15 cellular contexts compared by ENCODE assay signal in genomic region chr2:232348936-232349335, GRCh38. TPM values are rescaled to one million over a fixed set of nuclear protein-coding genes. Genes with fewer than 3 reads are reported as not detected.
DNase-seq lines count a peak whose midpoint lies in the region; ATAC-seq and TF ChIP-seq lines count a peak whose summit lies in the region.
"Had no signal": no experiment of that assay in that cellular context is flagged by ENCODE, and none has a peak within 500 bp of the region (broad histone marks: within the 10 kb centered on the region; RNA-seq: fewer than 3 reads in every experiment).

No MANE protein-coding gene starts in this region.

- no peak overlapping the region for H3K4me3 Mint-ChIP-seq in activated T-cell treated with anti-CD3 and anti-CD28 coated beads, Interleukin-2, amount 50 U/mL, for 72 hours

- H3K4me1 ChIP-seq in sigmoid colon: peaks cover 0 to 19% (median 16%) of the 10 kb centered on the region in 4 donors
- H3K4me1 ChIP-seq in testis: peaks cover 7% of the 10 kb centered on the region

- H3K36me3 ChIP-seq in sigmoid colon (no peaks in the 10 kb centered on the region), testis (ENCODE audit: low read depth, missing control alignments) (no peaks in the 10 kb centered on the region)

- no peak for TF ChIP-seq RAD21 in Ishikawa (IDR thresholded peaks at IDR 0.05; ENCODE audit: low read depth)

- H3K36me3 Mint-ChIP-seq in activated T-cell treated with anti-CD3 and anti-CD28 coated beads, Interleukin-2, amount 50 U/mL, for 72 hours (ENCODE audit: insufficient read depth in 2 of 2): no peaks in the 10 kb centered on the region

- TF ChIP-seq POLR2A in sigmoid colon (IDR thresholded peaks at IDR 0.05) (no peak), testis (IDR thresholded peaks at IDR 0.05) (no peak)

- peaks cover 20% of the 10 kb centered on the region for H3K27me3 Mint-ChIP-seq in activated T-cell treated with anti-CD3 and anti-CD28 coated beads, Interleukin-2, amount 50 U/mL, for 72 hours (ENCODE audit: low read depth)

- H3K27ac Mint-ChIP-seq in activated T-cell treated with anti-CD3 and anti-CD28 coated beads, Interleukin-2, amount 50 U/mL, for 72 hours: no peak overlapping the region

- H3K4me3 ChIP-seq in sigmoid colon (no peak overlapping the region), testis (no peak overlapping the region)

- TF ChIP-seq CTCF in sigmoid colon (IDR thresholded peaks at IDR 0.05): no peak
- TF ChIP-seq CTCF in testis (IDR thresholded peaks at IDR 0.05): no peak

- ATAC-seq in activated T-cell treated with anti-CD3 and anti-CD28 coated beads, Interleukin-2, amount 50 U/mL, for 72 hours (replicated peaks in 1 of 2): peak; percentile 27 to 36

- H3K9me3 ChIP-seq in sigmoid colon (peaks cover 0 to 2% (median 0%) of the 10 kb centered on the region in 4 donors), testis (no peaks in the 10 kb centered on the region)

- peaks cover 29 to 47% (median 41%) of the 10 kb centered on the region in 3 donors for H3K27me3 ChIP-seq in sigmoid colon
- no peaks in the 10 kb centered on the region for H3K27me3 ChIP-seq in testis

- H3K9me3 Mint-ChIP-seq in activated T-cell treated with anti-CD3 and anti-CD28 coated beads, Interleukin-2, amount 50 U/mL, for 72 hours: no peaks in the 10 kb centered on the region

- TF ChIP-seq EP300 in Ishikawa (IDR thresholded peaks at IDR 0.05; ENCODE audit: borderline replicate concordance) (no peak), sigmoid colon (IDR thresholded peaks at IDR 0.05) (no peak)

- WGBS in sigmoid colon, 2 donors: 14 to 43% methylated on average over 6 of the region's 6 CpGs
- 62 to 83% methylated on average over 2 to 4 of the region's 6 CpGs for WGBS in testis, 2 donors

- DNase-seq in activated T-cell treated with anti-CD3 and anti-CD28 coated beads, Interleukin-2, amount 50 U/mL, for 72 hours: no peak
- DNase-seq in activated T-cell treated with anti-CD3 and anti-CD28 coated beads, Interleukin-2, amount 50 U/mL, for 1 hour: no peak
- DNase-seq in activated naive CD4-positive, alpha-beta T cell treated with anti-CD3 and anti-CD28 coated beads, Interleukin-2, amount 50 U/mL, for 16 hours: peak; percentile 13
- peak; percentile 44 for DNase-seq in sigmoid colon
- DNase-seq in NCI-H128 (lab: John Stamatoyannopoulos, UW; ENCODE audit: unreplicated experiment): no peak
- DNase-seq in testis: no peak
- no peak for DNase-seq in stimulated activated CD4-positive, alpha-beta T cell treated with anti-CD3 and anti-CD28 coated beads, Interleukin-4, amount 100 ng/mL, for 24 hours
- DNase-seq: activated gamma-delta T cell treated with Interleukin-2 at 50 U/mL for 16 hours, mesendoderm, NCI-H1105, NCI-H526, SIG-M5 had no signal

- intact Hi-C loops in sigmoid colon (cut with DNase I): no loop called here
- intact Hi-C loops in testis (cut with DNase I; ENCODE audit: low total_unique reads): no loop called here

- H3K4me1 Mint-ChIP-seq in activated T-cell treated with anti-CD3 and anti-CD28 coated beads, Interleukin-2, amount 50 U/mL, for 72 hours (ENCODE audit: low read depth): no peaks in the 10 kb centered on the region

- no peak overlapping the region for H3K27ac ChIP-seq in sigmoid colon
- no peak overlapping the region for H3K27ac ChIP-seq in testis
- H3K27ac ChIP-seq: epithelial cell of prostate had no signal

TF ChIP-seq in Ishikawa, 13 proteins besides CTCF, POLR2A, EP300 and RAD21:
- no peak for TF ChIP-seq FOXM1 (IDR thresholded peaks at IDR 0.05; ENCODE audit: borderline replicate concordance, low read depth)
- TF ChIP-seq, protein P1, sequence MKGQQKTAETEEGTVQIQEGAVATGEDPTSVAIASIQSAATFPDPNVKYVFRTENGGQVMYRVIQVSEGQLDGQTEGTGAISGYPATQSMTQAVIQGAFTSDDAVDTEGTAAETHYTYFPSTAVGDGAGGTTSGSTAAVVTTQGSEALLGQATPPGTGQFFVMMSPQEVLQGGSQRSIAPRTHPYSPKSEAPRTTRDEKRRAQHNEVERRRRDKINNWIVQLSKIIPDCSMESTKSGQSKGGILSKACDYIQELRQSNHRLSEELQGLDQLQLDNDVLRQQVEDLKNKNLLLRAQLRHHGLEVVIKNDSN (IDR thresholded peaks at IDR 0.05): peak; percentile 58

RNA-seq across cellular contexts. Expression of gene ALPP, which starts 29.6 kb away (rescaled TPM):
- total RNA-seq in activated T-cell treated with anti-CD3 and anti-CD28 coated beads, Interleukin-2, amount 50 U/mL, for 72 hours: not detected
- not detected for total RNA-seq in sigmoid colon
- polyA plus RNA-seq in sigmoid colon: under 1 TPM in 1 of 3 donors, not detected in 2; 0.03 TPM
- total RNA-seq in testis: under 1 TPM; 0.25 to 0.87 TPM
- not detected for polyA plus RNA-seq in testis (ENCODE audit: insufficient read depth, low read depth, low replicate concordance)
- total RNA-seq: omental fat pad had no signal

RNA-seq across cellular contexts. Expression of gene ALPG, which starts 57.7 kb away (rescaled TPM):
- total RNA-seq in activated T-cell treated with anti-CD3 and anti-CD28 coated beads, Interleukin-2, amount 50 U/mL, for 72 hours: not detected
- not detected for total RNA-seq in sigmoid colon
- polyA plus RNA-seq in sigmoid colon: under 1 TPM in 1 of 3 donors, not detected in 2; 0.10 TPM
- total RNA-seq in testis: 1 to 10 TPM in 1 of 2 donors, under 1 TPM in 1; 0.93 to 1.0 TPM
- 0.44 TPM for polyA plus RNA-seq in testis (ENCODE audit: insufficient read depth, low read depth, low replicate concordance)
- total RNA-seq: omental fat pad had no signal

Comparison
In these comparisons a context has a peak if more than half of its experiments do, and no peak if none do; other contexts are left out.
1. DNase-seq: peak in activated naive CD4-positive, alpha-beta T cell treated with anti-CD3 and anti-CD28 coated beads, Interleukin-2, amount 50 U/mL, for 16 hours (single experiment) and sigmoid colon (single experiment); none in activated T-cell treated with anti-CD3 and anti-CD28 coated beads, Interleukin-2, amount 50 U/mL, for 72 hours (0 of 2), activated T-cell treated with anti-CD3 and anti-CD28 coated beads, Interleukin-2, amount 50 U/mL, for 1 hour (single experiment), NCI-H128 (single experiment), testis (single experiment) and stimulated activated CD4-positive, alpha-beta T cell treated with anti-CD3 and anti-CD28 coated beads, Interleukin-4, amount 100 ng/mL, for 24 hours (single experiment).